In the genomic region with DNA sequence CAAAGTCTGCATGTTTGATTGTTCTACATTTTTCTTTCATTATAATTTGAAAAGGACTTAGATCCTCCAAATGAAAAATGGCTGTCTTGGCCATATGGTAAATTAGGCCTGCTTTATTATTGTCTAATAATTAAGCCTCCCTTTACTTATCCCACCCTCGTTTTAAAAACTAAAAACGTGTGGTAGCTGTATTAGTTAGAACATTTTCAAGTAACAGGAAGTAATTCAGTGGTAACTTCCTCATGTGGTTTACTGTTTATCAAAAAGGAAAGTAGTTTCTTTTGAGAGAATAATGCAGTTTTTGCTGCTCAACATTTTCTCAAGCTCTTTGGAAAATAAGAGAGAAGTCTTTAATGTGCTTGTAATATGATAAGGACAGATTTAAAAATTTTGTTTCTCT, we compare ENCODE assay signal across 12 cellular contexts. TPM values are rescaled to one million over a fixed set of nuclear protein-coding genes. Genes with fewer than 3 reads are reported as not detected.
A peak's percentile ranks its signal among the peaks of the same experiment; 100 is the strongest.
DNase-seq lines count a peak whose midpoint lies in the region; ATAC-seq and TF ChIP-seq lines count a peak whose summit lies in the region.
"Had no signal": no experiment of that assay in that cellular context is flagged by ENCODE, and none has a peak within 500 bp of the region (broad histone marks: within the 10 kb centered on the region; RNA-seq: fewer than 3 reads in every experiment).

No MANE protein-coding gene starts in this region.

- H3K27ac Mint-ChIP-seq in effector memory CD8-positive, alpha-beta T cell: peak overlapping the region; percentile 79 to 97
- H3K27ac Mint-ChIP-seq: HFFc6 had no signal

- intact Hi-C loops in esophagus squamous epithelium (cut with DNase I): no loop called here

- H3K9me3 Mint-ChIP-seq in effector memory CD8-positive, alpha-beta T cell: no peaks in the 10 kb centered on the region
- H3K9me3 Mint-ChIP-seq: HFFc6 had no signal

- no peak for TF ChIP-seq CTCF in esophagus squamous epithelium (IDR thresholded peaks at IDR 0.05)

- no peaks in the 10 kb centered on the region for H3K27me3 Mint-ChIP-seq in effector memory CD8-positive, alpha-beta T cell

- H3K9me3 ChIP-seq in BLaER1 (no peaks in the 10 kb centered on the region), esophagus squamous epithelium (no peaks in the 10 kb centered on the region)

- H3K27me3 ChIP-seq in BLaER1 (no peaks in the 10 kb centered on the region), esophagus squamous epithelium (no peaks in the 10 kb centered on the region)

- peak overlapping the region; percentile 96 for H3K27ac ChIP-seq in BLaER1
- H3K27ac ChIP-seq in esophagus squamous epithelium: peak overlapping the region in 2 of 4 donors; percentile 2 to 10

- H3K4me1 ChIP-seq in BLaER1: peaks cover 22% of the 10 kb centered on the region
- H3K4me1 ChIP-seq in esophagus squamous epithelium: peaks cover 0 to 7% (median 0%) of the 10 kb centered on the region in 3 donors

- peaks cover 22% of the 10 kb centered on the region for H4K20me1 ChIP-seq in BLaER1

- H3K36me3 Mint-ChIP-seq in effector memory CD8-positive, alpha-beta T cell (ENCODE audit: insufficient read depth): no peaks in the 10 kb centered on the region

- H3K4me2 ChIP-seq in BLaER1: peak overlapping the region; percentile 89

- 23 to 35% methylated on average over 2 of the region's 2 CpGs for WGBS in esophagus squamous epithelium, 2 donors

- DNase-seq in NAMALWA (ENCODE audit: low spot score) (peak; percentile 66), esophagus squamous epithelium (lab: John Stamatoyannopoulos, UW) (no peak), NCI-H774 (lab: John Stamatoyannopoulos, UW) (no peak), AG08396 (ENCODE audit: low spot score) (no peak)
- no peak for DNase-seq in effector memory CD8-positive, alpha-beta T cell
- DNase-seq: DMS53, erythroblast, HFFc6, NCI-H2029 treated with DMSO at 0.1 percent for 48 hours had no signal

- H3K4me1 Mint-ChIP-seq in effector memory CD8-positive, alpha-beta T cell (ENCODE audit: low read depth in 2 of 2): peaks cover 16 to 21% of the 10 kb centered on the region in 2 donors

- H3K4me3 Mint-ChIP-seq in effector memory CD8-positive, alpha-beta T cell: peak overlapping the region; percentile 67 to 77
- H3K4me3 Mint-ChIP-seq: HFFc6 had no signal

- peak; percentile 76 for ATAC-seq in GM18909 (IDR thresholded peaks at IDR 0.05; ENCODE audit: poor library complexity, unreplicated experiment)
- ATAC-seq in effector memory CD8-positive, alpha-beta T cell (replicated peaks): peak; percentile 87
- no peak for ATAC-seq in HG03025 (IDR thresholded peaks at IDR 0.05; ENCODE audit: low FRiP score, unreplicated experiment)

- peak overlapping the region; percentile 88 for H3K9ac ChIP-seq in BLaER1

- H3K4me3 ChIP-seq in BLaER1 (peak overlapping the region; percentile 68), esophagus squamous epithelium (no peak overlapping the region)

- H3K36me3 ChIP-seq in BLaER1 (peaks cover 40% of the 10 kb centered on the region), esophagus squamous epithelium (peaks cover 0 to 12% (median 0%) of the 10 kb centered on the region in 3 donors)

- no peak for TF ChIP-seq POLR2A in esophagus squamous epithelium (IDR thresholded peaks at IDR 0.05)

RNA-seq across cellular contexts. Expression of gene ZCCHC7, which starts 26.0 kb away (rescaled TPM):
- total RNA-seq in esophagus squamous epithelium: 10 to 100 TPM in 3 of 4 donors, 1 to 10 TPM in 1; 6.1 to 21.6 (median 13.0) TPM
